In the genomic region with DNA sequence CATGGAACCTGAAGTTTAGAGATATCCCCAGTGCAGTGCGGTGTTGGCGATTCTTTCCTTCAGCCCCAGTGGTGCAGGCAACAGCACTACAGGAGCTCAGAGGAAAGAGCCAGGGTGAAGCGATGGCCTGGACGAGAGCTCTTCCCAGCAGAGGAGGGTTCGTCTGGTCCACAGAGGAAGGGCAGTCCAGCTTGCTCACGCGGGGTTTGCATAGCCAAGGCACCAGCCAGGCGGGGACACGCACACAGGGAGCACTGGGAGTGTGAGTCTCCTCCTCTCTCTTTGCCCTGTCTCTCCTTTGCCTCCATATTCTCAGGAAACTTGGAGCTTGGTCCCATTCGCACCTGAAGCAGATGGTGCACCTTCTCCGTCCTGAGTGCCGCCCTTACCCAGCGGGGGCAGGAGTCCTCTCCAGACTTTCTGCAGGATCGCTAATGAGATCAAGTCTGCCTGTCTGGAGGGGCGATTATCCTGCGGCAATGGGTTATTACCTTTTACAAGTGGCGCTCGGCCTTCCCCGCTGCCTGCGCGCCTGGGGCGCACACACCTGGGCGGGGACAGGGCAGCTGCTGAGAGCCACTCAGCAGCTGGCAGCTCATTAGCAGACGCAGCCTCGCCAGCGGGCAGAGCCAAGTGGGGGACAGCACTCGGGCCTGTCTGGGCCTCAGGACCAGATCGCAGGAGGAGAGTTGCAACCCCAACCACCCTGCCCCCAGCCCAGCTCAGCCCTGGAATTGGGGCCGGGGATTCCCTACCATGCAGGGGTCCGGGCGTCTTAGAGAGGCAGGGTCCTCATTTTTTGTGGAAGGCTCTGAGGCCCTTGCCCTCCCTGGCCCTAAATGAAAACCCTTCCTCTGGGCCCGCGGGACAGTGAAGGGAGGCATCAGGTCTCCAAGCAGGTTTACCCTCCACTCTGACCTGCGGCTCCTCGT, we compare ENCODE assay signal across 10 cellular contexts.
A peak's percentile ranks its signal among the peaks of the same experiment; 100 is the strongest.
DNase-seq lines count a peak whose midpoint lies in the region; ATAC-seq and TF ChIP-seq lines count a peak whose summit lies in the region.
"Had no signal": no experiment of that assay in that cellular context is flagged by ENCODE, and none has a peak within 500 bp of the region (broad histone marks: within the 10 kb centered on the region; RNA-seq: fewer than 3 reads in every experiment).

No MANE protein-coding gene starts in this region.

- intact Hi-C loops in stomach (cut with DNase I; ENCODE audit: low total_unique reads) = no loop called here
- intact Hi-C loops in CD4-positive, alpha-beta T cell (cut with DNase I, micrococcal nuclease) = no loop called here

- no peak for TF ChIP-seq POLR2A in stomach (IDR thresholded peaks at IDR 0.05)

- no peaks in the 10 kb centered on the region for H3K9me3 Mint-ChIP-seq in activated T-cell treated with anti-CD3 and anti-CD28 coated beads, Interleukin-2, amount 50 U/mL, for 24 hours
- no peaks in the 10 kb centered on the region for H3K9me3 Mint-ChIP-seq in activated CD8-positive, alpha-beta memory T cell treated with anti-CD3 and anti-CD28 coated beads, Interleukin-2, amount 10 ng/mL, durations not matched to agents 7 days and 5 days (ENCODE audit: low read depth)
- H3K9me3 Mint-ChIP-seq in CD4-positive, alpha-beta T cell = no peaks in the 10 kb centered on the region

- no peaks in the 10 kb centered on the region for H3K9me3 ChIP-seq in stomach
- H3K9me3 ChIP-seq in CD4-positive, alpha-beta T cell (ENCODE audit: control insufficient read depth, low read length) = no peaks in the 10 kb centered on the region

- H3K4me1 ChIP-seq in stomach = peaks cover 19 to 42% (median 22%) of the 10 kb centered on the region in 4 donors

- H3K4me3 Mint-ChIP-seq in activated T-cell treated with anti-CD3 and anti-CD28 coated beads, Interleukin-2, amount 50 U/mL, for 24 hours = no peak overlapping the region
- no peak overlapping the region for H3K4me3 Mint-ChIP-seq in activated CD8-positive, alpha-beta memory T cell treated with anti-CD3 and anti-CD28 coated beads, Interleukin-2, amount 10 ng/mL, durations not matched to agents 7 days and 5 days
- no peak overlapping the region for H3K4me3 Mint-ChIP-seq in CD4-positive, alpha-beta T cell

- TF ChIP-seq EP300 in stomach (IDR thresholded peaks at IDR 0.05) = no peak

- H3K4me3 ChIP-seq in stomach = no peak overlapping the region
- H3K4me3 ChIP-seq: lung had no signal

- no peaks in the 10 kb centered on the region for H3K27me3 ChIP-seq in stomach
- no peaks in the 10 kb centered on the region for H3K27me3 ChIP-seq in CD4-positive, alpha-beta T cell (ENCODE audit: control insufficient read depth, insufficient read depth, low read length)

- no peak for ATAC-seq in activated CD8-positive, alpha-beta memory T cell treated with anti-CD3 and anti-CD28 coated beads, Interleukin-2, amount 10 ng/mL, durations not matched to agents 7 days and 5 days
- no peak for ATAC-seq in HG02678 (IDR thresholded peaks at IDR 0.05; ENCODE audit: unreplicated experiment)
- ATAC-seq in CD4-positive, alpha-beta T cell (ENCODE audit: poor library complexity) = no peak

- no peaks in the 10 kb centered on the region for H3K27me3 Mint-ChIP-seq in activated T-cell treated with anti-CD3 and anti-CD28 coated beads, Interleukin-2, amount 50 U/mL, for 24 hours
- peaks cover 35% of the 10 kb centered on the region for H3K27me3 Mint-ChIP-seq in activated CD8-positive, alpha-beta memory T cell treated with anti-CD3 and anti-CD28 coated beads, Interleukin-2, amount 10 ng/mL, durations not matched to agents 7 days and 5 days
- H3K27me3 Mint-ChIP-seq in CD4-positive, alpha-beta T cell = no peaks in the 10 kb centered on the region

- 68 to 86% (median 76%) methylated on average over 21 to 35 of the region's 35 CpGs for WGBS in stomach, 5 donors

- POLR2A ChIA-PET in CD4-positive, alpha-beta T cell (lab: Charles Lee) = interaction anchor here (0.6 kb wide), 1 partner anchor 33 kb away, joined by 3 read pairs; no protein-coding TSS in a partner anchor

- CTCF ChIA-PET in activated CD8-positive, alpha-beta memory T cell treated with anti-CD3 and anti-CD28 coated beads, Interleukin-2, amount 10 ng/mL, durations not matched to agents 7 days and 5 days (lab: Charles Lee) = interaction anchor here (0.6 to 1.0 kb wide), 2 partner anchors 95 to 370 kb away, joined by 3 read pairs; no protein-coding TSS in a partner anchor
- CTCF ChIA-PET in CD4-positive, alpha-beta T cell (lab: Charles Lee) = no interaction called here

- no peak for TF ChIP-seq CTCF in stomach (IDR thresholded peaks at IDR 0.05)
- no peak for TF ChIP-seq CTCF in CD4-positive, alpha-beta T cell (IDR thresholded peaks at IDR 0.05)

- no peak overlapping the region for H3K27ac Mint-ChIP-seq in activated T-cell treated with anti-CD3 and anti-CD28 coated beads, Interleukin-2, amount 50 U/mL, for 24 hours
- no peak overlapping the region for H3K27ac Mint-ChIP-seq in activated CD8-positive, alpha-beta memory T cell treated with anti-CD3 and anti-CD28 coated beads, Interleukin-2, amount 10 ng/mL, durations not matched to agents 7 days and 5 days
- H3K27ac Mint-ChIP-seq in CD4-positive, alpha-beta T cell = no peak overlapping the region

- DNase-seq in activated T-cell treated with anti-CD3 and anti-CD28 coated beads, Interleukin-2, amount 50 U/mL, for 24 hours = peak; percentile 21
- no peak for DNase-seq in activated T-cell treated with anti-CD3 and anti-CD28 coated beads for 4 hours
- DNase-seq in NCI-H2107 (lab: John Stamatoyannopoulos, UW) = peak; percentile 6
- DNase-seq in activated CD8-positive, alpha-beta memory T cell treated with anti-CD3 and anti-CD28 coated beads, Interleukin-2, amount 10 ng/mL, durations not matched to agents 7 days and 5 days = peak; percentile 29
- peak; percentile 23 for DNase-seq in stomach
- DNase-seq in NOMO-1 treated with DMSO at 0.1 percent for 48 hours (lab: John Stamatoyannopoulos, UW; ENCODE audit: unreplicated experiment) = no peak
- DNase-seq in CD4-positive, alpha-beta T cell = no peak

- no peaks in the 10 kb centered on the region for H3K36me3 Mint-ChIP-seq in activated T-cell treated with anti-CD3 and anti-CD28 coated beads, Interleukin-2, amount 50 U/mL, for 24 hours (ENCODE audit: low read depth)
- H3K36me3 Mint-ChIP-seq in activated CD8-positive, alpha-beta memory T cell treated with anti-CD3 and anti-CD28 coated beads, Interleukin-2, amount 10 ng/mL, durations not matched to agents 7 days and 5 days = no peaks in the 10 kb centered on the region
- H3K36me3 Mint-ChIP-seq in CD4-positive, alpha-beta T cell (ENCODE audit: low read depth) = no peaks in the 10 kb centered on the region

- peaks cover 71% of the 10 kb centered on the region for H3K4me1 Mint-ChIP-seq in activated T-cell treated with anti-CD3 and anti-CD28 coated beads, Interleukin-2, amount 50 U/mL, for 24 hours (ENCODE audit: low read depth)
- H3K4me1 Mint-ChIP-seq in activated CD8-positive, alpha-beta memory T cell treated with anti-CD3 and anti-CD28 coated beads, Interleukin-2, amount 10 ng/mL, durations not matched to agents 7 days and 5 days = peaks cover 26% of the 10 kb centered on the region
- H3K4me1 Mint-ChIP-seq in CD4-positive, alpha-beta T cell (ENCODE audit: low read depth) = peaks cover 74% of the 10 kb centered on the region

- no peaks in the 10 kb centered on the region for H3K36me3 ChIP-seq in stomach

- no peak overlapping the region for H3K27ac ChIP-seq in stomach
- H3K27ac ChIP-seq in CD4-positive, alpha-beta T cell (ENCODE audit: low read depth, low read length) = no peak overlapping the region
- H3K27ac ChIP-seq: parathyroid adenoma had no signal

Comparison
In these comparisons a context has a peak if more than half of its experiments do, and no peak if none do; other contexts are left out.
1. DNase-seq: peak in activated T-cell treated with anti-CD3 and anti-CD28 coated beads, Interleukin-2, amount 50 U/mL, for 24 hours (single experiment), NCI-H2107 (single experiment), activated CD8-positive, alpha-beta memory T cell treated with anti-CD3 and anti-CD28 coated beads, Interleukin-2, amount 10 ng/mL, durations not matched to agents 7 days and 5 days (single experiment) and stomach (single experiment); none in activated T-cell treated with anti-CD3 and anti-CD28 coated beads for 4 hours (single experiment), NOMO-1 treated with DMSO at 0.1 percent for 48 hours (single experiment) and CD4-positive, alpha-beta T cell (0 of 10).